1 cellular context compared by ENCODE assay signal in the genomic region with DNA sequence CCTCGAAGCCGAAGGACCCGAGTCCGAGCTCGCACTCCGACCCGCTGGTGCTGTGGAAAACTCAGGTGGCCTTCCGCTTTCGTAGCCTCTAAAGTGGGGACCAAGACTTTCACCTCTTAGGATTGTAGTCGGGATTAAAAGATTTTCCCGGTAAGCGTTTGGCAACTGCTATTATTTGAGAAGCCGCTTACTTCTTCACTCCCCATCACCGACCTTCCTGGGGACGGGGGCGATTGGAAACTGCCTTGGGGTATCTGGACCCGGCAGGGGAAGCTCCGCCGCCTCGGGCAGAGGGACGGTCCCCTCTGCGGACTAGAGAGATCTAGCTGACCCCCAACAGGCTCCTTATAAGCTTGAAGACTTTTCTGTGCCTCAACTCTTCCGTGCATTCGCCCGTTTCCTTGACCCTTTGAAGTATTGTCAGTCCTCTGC.
TF ChIP-seq lines count a peak whose summit lies in the region.

No MANE protein-coding gene starts in this region.

TF ChIP-seq in GM23338, 12 proteins besides CTCF, POLR2A, EP300 and RAD21 (continued from another document):
- TF ChIP-seq, protein P1, sequence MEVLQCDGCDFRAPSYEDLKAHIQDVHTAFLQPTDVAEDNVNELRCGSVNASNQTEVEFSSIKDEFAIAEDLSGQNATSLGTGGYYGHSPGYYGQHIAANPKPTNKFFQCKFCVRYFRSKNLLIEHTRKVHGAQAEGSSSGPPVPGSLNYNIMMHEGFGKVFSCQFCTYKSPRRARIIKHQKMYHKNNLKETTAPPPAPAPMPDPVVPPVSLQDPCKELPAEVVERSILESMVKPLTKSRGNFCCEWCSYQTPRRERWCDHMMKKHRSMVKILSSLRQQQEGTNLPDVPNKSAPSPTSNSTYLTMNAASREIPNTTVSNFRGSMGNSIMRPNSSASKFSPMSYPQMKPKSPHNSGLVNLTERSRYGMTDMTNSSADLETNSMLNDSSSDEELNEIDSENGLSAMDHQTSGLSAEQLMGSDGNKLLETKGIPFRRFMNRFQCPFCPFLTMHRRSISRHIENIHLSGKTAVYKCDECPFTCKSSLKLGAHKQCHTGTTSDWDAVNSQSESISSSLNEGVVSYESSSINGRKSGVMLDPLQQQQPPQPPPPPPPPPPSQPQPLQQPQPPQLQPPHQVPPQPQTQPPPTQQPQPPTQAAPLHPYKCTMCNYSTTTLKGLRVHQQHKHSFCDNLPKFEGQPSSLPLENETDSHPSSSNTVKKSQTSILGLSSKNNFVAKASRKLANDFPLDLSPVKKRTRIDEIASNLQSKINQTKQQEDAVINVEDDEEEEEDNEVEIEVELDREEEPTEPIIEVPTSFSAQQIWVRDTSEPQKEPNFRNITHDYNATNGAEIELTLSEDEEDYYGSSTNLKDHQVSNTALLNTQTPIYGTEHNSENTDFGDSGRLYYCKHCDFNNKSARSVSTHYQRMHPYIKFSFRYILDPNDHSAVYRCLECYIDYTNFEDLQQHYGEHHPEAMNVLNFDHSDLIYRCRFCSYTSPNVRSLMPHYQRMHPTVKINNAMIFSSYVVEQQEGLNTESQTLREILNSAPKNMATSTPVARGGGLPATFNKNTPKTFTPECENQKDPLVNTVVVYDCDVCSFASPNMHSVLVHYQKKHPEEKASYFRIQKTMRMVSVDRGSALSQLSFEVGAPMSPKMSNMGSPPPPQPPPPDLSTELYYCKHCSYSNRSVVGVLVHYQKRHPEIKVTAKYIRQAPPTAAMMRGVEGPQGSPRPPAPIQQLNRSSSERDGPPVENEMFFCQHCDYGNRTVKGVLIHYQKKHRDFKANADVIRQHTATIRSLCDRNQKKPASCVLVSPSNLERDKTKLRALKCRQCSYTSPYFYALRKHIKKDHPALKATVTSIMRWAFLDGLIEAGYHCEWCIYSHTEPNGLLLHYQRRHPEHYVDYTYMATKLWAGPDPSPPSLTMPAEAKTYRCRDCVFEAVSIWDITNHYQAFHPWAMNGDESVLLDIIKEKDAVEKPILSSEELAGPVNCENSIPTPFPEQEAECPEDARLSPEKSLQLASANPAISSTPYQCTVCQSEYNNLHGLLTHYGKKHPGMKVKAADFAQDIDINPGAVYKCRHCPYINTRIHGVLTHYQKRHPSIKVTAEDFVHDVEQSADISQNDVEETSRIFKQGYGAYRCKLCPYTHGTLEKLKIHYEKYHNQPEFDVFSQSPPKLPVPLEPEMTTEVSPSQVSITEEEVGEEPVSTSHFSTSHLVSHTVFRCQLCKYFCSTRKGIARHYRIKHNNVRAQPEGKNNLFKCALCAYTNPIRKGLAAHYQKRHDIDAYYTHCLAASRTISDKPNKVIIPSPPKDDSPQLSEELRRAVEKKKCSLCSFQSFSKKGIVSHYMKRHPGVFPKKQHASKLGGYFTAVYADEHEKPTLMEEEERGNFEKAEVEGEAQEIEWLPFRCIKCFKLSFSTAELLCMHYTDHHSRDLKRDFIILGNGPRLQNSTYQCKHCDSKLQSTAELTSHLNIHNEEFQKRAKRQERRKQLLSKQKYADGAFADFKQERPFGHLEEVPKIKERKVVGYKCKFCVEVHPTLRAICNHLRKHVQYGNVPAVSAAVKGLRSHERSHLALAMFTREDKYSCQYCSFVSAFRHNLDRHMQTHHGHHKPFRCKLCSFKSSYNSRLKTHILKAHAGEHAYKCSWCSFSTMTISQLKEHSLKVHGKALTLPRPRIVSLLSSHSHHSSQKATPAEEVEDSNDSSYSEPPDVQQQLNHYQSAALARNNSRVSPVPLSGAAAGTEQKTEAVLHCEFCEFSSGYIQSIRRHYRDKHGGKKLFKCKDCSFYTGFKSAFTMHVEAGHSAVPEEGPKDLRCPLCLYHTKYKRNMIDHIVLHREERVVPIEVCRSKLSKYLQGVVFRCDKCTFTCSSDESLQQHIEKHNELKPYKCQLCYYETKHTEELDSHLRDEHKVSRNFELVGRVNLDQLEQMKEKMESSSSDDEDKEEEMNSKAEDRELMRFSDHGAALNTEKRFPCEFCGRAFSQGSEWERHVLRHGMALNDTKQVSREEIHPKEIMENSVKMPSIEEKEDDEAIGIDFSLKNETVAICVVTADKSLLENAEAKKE (CRISPR knock-in tag; IDR thresholded peaks at IDR 0.05) = no peak
- no peak for TF ChIP-seq ZNF114 (CRISPR knock-in tag; IDR thresholded peaks at IDR 0.05)
- TF ChIP-seq POLR2AphosphoS5 (IDR thresholded peaks at IDR 0.05; ENCODE audit: low read depth) = no peak
- TF ChIP-seq JUNB (IDR thresholded peaks at IDR 0.05; ENCODE audit: unreplicated experiment) = no peak
- TF ChIP-seq, protein P2, sequence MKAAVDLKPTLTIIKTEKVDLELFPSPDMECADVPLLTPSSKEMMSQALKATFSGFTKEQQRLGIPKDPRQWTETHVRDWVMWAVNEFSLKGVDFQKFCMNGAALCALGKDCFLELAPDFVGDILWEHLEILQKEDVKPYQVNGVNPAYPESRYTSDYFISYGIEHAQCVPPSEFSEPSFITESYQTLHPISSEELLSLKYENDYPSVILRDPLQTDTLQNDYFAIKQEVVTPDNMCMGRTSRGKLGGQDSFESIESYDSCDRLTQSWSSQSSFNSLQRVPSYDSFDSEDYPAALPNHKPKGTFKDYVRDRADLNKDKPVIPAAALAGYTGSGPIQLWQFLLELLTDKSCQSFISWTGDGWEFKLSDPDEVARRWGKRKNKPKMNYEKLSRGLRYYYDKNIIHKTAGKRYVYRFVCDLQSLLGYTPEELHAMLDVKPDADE (IDR thresholded peaks at IDR 0.05) = no peak
